10 cellular contexts compared by ENCODE assay signal in genomic region chr1:2278591-2279209, GRCh38. TPM values are rescaled to one million over a fixed set of nuclear protein-coding genes. Genes with fewer than 3 reads are reported as not detected.
DNase-seq lines count a peak whose midpoint lies in the region; ATAC-seq, FAIRE-seq and TF ChIP-seq lines count a peak whose summit lies in the region.
"Had no signal": no experiment of that assay in that cellular context is flagged by ENCODE, and none has a peak within 500 bp of the region (broad histone marks: within the 10 kb centered on the region; RNA-seq: fewer than 3 reads in every experiment).

No MANE protein-coding gene starts in this region.

- no peak overlapping the region for H2AFZ ChIP-seq in H1 (ENCODE audit: low read length)

- H3K18ac ChIP-seq in H1 (ENCODE audit: extremely low read depth, low read length) = peak overlapping the region; percentile 88

- peak overlapping the region; percentile 54 to 59 for H3K4me2 ChIP-seq in H1 (ENCODE audit: insufficient read depth in 1 of 2, low read depth in 2 of 2, low read length in 2 of 2)

- POLR2A ChIA-PET in RWPE1 (lab: Yijun Ruan, JAX; ENCODE audit: low non-redundant PET) = no interaction called here
- POLR2A ChIA-PET in H1 (lab: Charles Lee; ENCODE audit: partially characterized antibody) = interaction anchor here (0.6 to 0.9 kb wide), 2 partner anchors 23 to 50 kb away, joined by 3 read pairs; no protein-coding TSS in a partner anchor
- POLR2A ChIA-PET in naive thymus-derived CD4-positive, alpha-beta T cell (lab: Charles Lee) = interaction anchor here (0.8 kb wide), 1 partner anchor 345 kb away, joined by 3 read pairs; no protein-coding TSS in a partner anchor

- DNase-seq in RWPE1 (ENCODE audit: low spot score) = no peak
- no peak for DNase-seq in H1 (ENCODE audit: low read depth in 1 of 2, low spot score in 2 of 2)
- no peak for DNase-seq in naive thymus-derived CD4-positive, alpha-beta T cell
- no peak for DNase-seq in thyroid gland
- DNase-seq in LoVo (ENCODE audit: low spot score) = no peak
- DNase-seq: activated B cell treated with CpG ODN at 0.5 μM for 24 hours, NCI-H2171 had no signal

- H3K4me3 Mint-ChIP-seq in naive thymus-derived CD4-positive, alpha-beta T cell = peak overlapping the region in 3 of 10 donors; percentile 31 to 59 (median 44)
- H3K4me3 Mint-ChIP-seq: activated B cell treated with CpG ODN at 0.5 μM for 24 hours had no signal

- H2AK5ac ChIP-seq in H1 (ENCODE audit: low read depth, low read length) = peak overlapping the region; percentile 100; the same call in 1 of the 2 replicates

- peak overlapping the region; percentile 81; the same call in 1 of the 2 replicates for H2BK15ac ChIP-seq in H1 (ENCODE audit: low read length)

- H3K27me3 Mint-ChIP-seq in naive thymus-derived CD4-positive, alpha-beta T cell = no peaks in the 10 kb centered on the region
- H3K27me3 Mint-ChIP-seq: activated B cell treated with CpG ODN at 0.5 μM for 24 hours had no signal

- no peak for TF ChIP-seq EP300 in H1 (IDR thresholded peaks at IDR 0.05; ENCODE audit: borderline replicate concordance in 1 of 2, low read depth in 2 of 2, low read length in 2 of 2)

- no peak overlapping the region for H3K23ac ChIP-seq in H1 (ENCODE audit: insufficient read length)

- FAIRE-seq in H1 (lab: Jason Lieb, UNC) = no peak

- H4K20me1 ChIP-seq in H1 (replicated peaks in 1 of 2; ENCODE audit: control insufficient read depth in 1 of 2, insufficient read depth in 2 of 2, low read length in 2 of 2) = peaks cover 9 to 29% of the 10 kb centered on the region in 2 experiments

- CTCF ChIA-PET in RWPE1 (lab: Yijun Ruan, JAX) (interaction anchor here (0.6 kb wide), 1 partner anchor 37 kb away, joined by 4 read pairs; no protein-coding TSS in a partner anchor), H1 (lab: Charles Lee; ENCODE audit: partially characterized antibody) (interaction anchor here (0.6 to 1.1 kb wide), 3 partner anchors 12 to 793 kb away, joined by 3 to 4 read pairs (median 3); no protein-coding TSS in a partner anchor)
- CTCF ChIA-PET in naive thymus-derived CD4-positive, alpha-beta T cell (lab: Charles Lee) = interaction anchor here (1.0 kb wide), 1 partner anchor 19 kb away, joined by 4 read pairs; no protein-coding TSS in a partner anchor

- intact Hi-C loops in naive thymus-derived CD4-positive, alpha-beta T cell (cut with micrococcal nuclease) = no loop called here
- intact Hi-C loops in thyroid gland (cut with DNase I) = no loop called here

- 0 out of 2 replicates have a peak overlapping the region, but pooled peaks have one; percentile 32 for H2BK20ac ChIP-seq in H1 (ENCODE audit: low read length)

- peaks cover under 1 to 68% of the 10 kb centered on the region in 2 experiments; a peak in 3 of 4 replicates for H3K79me2 ChIP-seq in H1 (ENCODE audit: control insufficient read depth in 1 of 2, insufficient read depth in 2 of 2, low read length in 2 of 2)

- H3K79me1 ChIP-seq in H1 (ENCODE audit: low read depth, low read length) = peaks cover 28% of the 10 kb centered on the region

- ATAC-seq in naive thymus-derived CD4-positive, alpha-beta T cell = no peak
- ATAC-seq in GM21526 (IDR thresholded peaks at IDR 0.05; ENCODE audit: low FRiP score, unreplicated experiment) (no peak), HG03354 (IDR thresholded peaks at IDR 0.05; ENCODE audit: poor library complexity, severe bottlenecking, unreplicated experiment) (no peak)
- no peak for ATAC-seq in activated CD4-positive, CD25-positive, alpha-beta regulatory T cell treated with anti-CD3 and anti-CD28 coated beads, Interleukin-2, amount 50 U/mL, for 24 hours

- peak overlapping the region in 1 of 4 experiments; percentile 29; a peak in 2 of 8 replicates for H3K4me3 ChIP-seq in H1 (ENCODE audit: extremely low read depth in 1 of 4, insufficient read depth in 2 of 4, low read depth in 3 of 4, low read length in 4 of 4)
- no peak overlapping the region for H3K4me3 ChIP-seq in naive thymus-derived CD4-positive, alpha-beta T cell (ENCODE audit: low read length)
- no peak overlapping the region for H3K4me3 ChIP-seq in thyroid gland (replicated peaks in 1 of 3)

- peak overlapping the region; percentile 70 for H3K4ac ChIP-seq in H1 (replicated peaks; ENCODE audit: insufficient read length, low read depth, low read length)

- no peak overlapping the region for H4K5ac ChIP-seq in H1 (ENCODE audit: insufficient read length, low read depth, low read length)

- H3K4me1 ChIP-seq in H1 (replicated peaks in 1 of 4; ENCODE audit: control insufficient read depth in 3 of 4, insufficient read depth in 4 of 4, low read length in 3 of 4) = peaks cover 5 to 41% (median 30%) of the 10 kb centered on the region in 4 experiments
- peaks cover 6 to 48% of the 10 kb centered on the region in 2 donors for H3K4me1 ChIP-seq in naive thymus-derived CD4-positive, alpha-beta T cell (ENCODE audit: control insufficient read depth in 2 of 2, insufficient read depth in 2 of 2, low read length in 2 of 2)
- peaks cover 64 to 70% of the 10 kb centered on the region in 2 donors for H3K4me1 ChIP-seq in thyroid gland

- peak overlapping the region; percentile 90 for H4K91ac ChIP-seq in H1 (replicated peaks; ENCODE audit: insufficient read length, low read length)

- TF ChIP-seq CTCF in RWPE1 (conservative IDR thresholded peaks at IDR 0.05; ENCODE audit: low read depth) = no peak
- TF ChIP-seq CTCF in H1 (IDR thresholded peaks at IDR 0.05; ENCODE audit: control extremely low read depth in 1 of 3, insufficient read depth in 1 of 3, low read depth in 1 of 3, low read length in 3 of 3) = no peak
- TF ChIP-seq CTCF in thyroid gland (IDR thresholded peaks at IDR 0.05) = no peak

- WGBS in H1 (ENCODE audit: extremely low coverage in 1 of 2, insufficient coverage in 1 of 2, insufficient read length in 1 of 2, insufficient replicate concordance in 2 of 2, low coverage in 1 of 2, low lambda C conversion rate in 2 of 2, missing lambda C conversion rate in 1 of 2), 2 experiments = 51% methylated on average over 14 of the region's 16 CpGs; no CpG with 5 or more reads in 1 of the 2 experiments
- WGBS in thyroid gland, 2 donors = 70 to 75% methylated on average over 5 of the region's 16 CpGs

- H3K27ac ChIP-seq in RWPE1 (peak overlapping the region; percentile 82), H1 (ENCODE audit: low read depth, low read length) (peak overlapping the region; percentile 78), thyroid gland (peak overlapping the region; percentile 7 to 71 (median 60))
- H3K27ac ChIP-seq in naive thymus-derived CD4-positive, alpha-beta T cell (ENCODE audit: low read depth, low read length) = peak overlapping the region; percentile 44

- H2BK12ac ChIP-seq in H1 (ENCODE audit: low read depth, low read length) = peak overlapping the region; percentile 100; the same call in 1 of the 2 replicates

- H3K4me1 Mint-ChIP-seq in naive thymus-derived CD4-positive, alpha-beta T cell = peaks cover 14 to 68% (median 29%) of the 10 kb centered on the region in 7 donors

- peak overlapping the region; percentile 85; the same call in 1 of the 2 replicates for H4K8ac ChIP-seq in H1 (ENCODE audit: extremely low read depth, insufficient read depth, low read length)

- H3K27ac Mint-ChIP-seq in naive thymus-derived CD4-positive, alpha-beta T cell = peak overlapping the region in 7 of 9 donors; percentile 15 to 86 (median 72)
- H3K27ac Mint-ChIP-seq: activated B cell treated with CpG ODN at 0.5 μM for 24 hours had no signal

- no peaks in the 10 kb centered on the region for H3K23me2 ChIP-seq in H1 (ENCODE audit: low read depth, low read length)

- H3K9ac ChIP-seq in H1 (replicated peaks in 1 of 4; ENCODE audit: extremely low read depth in 1 of 4, low read depth in 3 of 4, low read length in 3 of 4) = peak overlapping the region in 1 of 4 experiments; percentile 45; a peak in 3 of 7 replicates

- H3K14ac ChIP-seq in H1 (ENCODE audit: insufficient read length) = no peak overlapping the region

- peak overlapping the region; percentile 94 for H2BK5ac ChIP-seq in H1 (ENCODE audit: low read depth, low read length)

- TF ChIP-seq RAD21 in H1 (IDR thresholded peaks at IDR 0.05 in 1 of 2, conservative IDR thresholded peaks at IDR 0.05 in 1 of 2; ENCODE audit: low read depth in 2 of 2, low read length in 2 of 2) = no peak

- TF ChIP-seq POLR2A in H1 (IDR thresholded peaks at IDR 0.05; ENCODE audit: control extremely low read depth in 1 of 2, low read depth in 2 of 2, low read length in 2 of 2) (peak in 1 of 2 experiments; percentile 54; a peak in 1 of 3 replicates), thyroid gland (IDR thresholded peaks at IDR 0.05) (no peak)

- peak overlapping the region; percentile 11 for H2BK120ac ChIP-seq in H1 (replicated peaks; ENCODE audit: low read depth, low read length)

- no peak overlapping the region for H3K56ac ChIP-seq in H1 (replicated peaks; ENCODE audit: insufficient read length, low read depth, low read length)

- H3K36me3 ChIP-seq in H1 (ENCODE audit: control insufficient read depth in 2 of 4, insufficient read depth in 4 of 4, low read length in 3 of 4) (peaks cover 0 to 3% (median 0%) of the 10 kb centered on the region in 4 experiments; a peak in 1 of 8 replicates), thyroid gland (no peaks in the 10 kb centered on the region)
- H3K36me3 ChIP-seq in naive thymus-derived CD4-positive, alpha-beta T cell (ENCODE audit: control insufficient read depth in 2 of 3, insufficient read depth in 3 of 3, low read length in 3 of 3) = peaks cover 0 to 19% (median 0%) of the 10 kb centered on the region in 3 experiments

- no peaks in the 10 kb centered on the region for H3K9me3 Mint-ChIP-seq in naive thymus-derived CD4-positive, alpha-beta T cell
- H3K9me3 Mint-ChIP-seq: activated B cell treated with CpG ODN at 0.5 μM for 24 hours had no signal

- H3K9me3 ChIP-seq in H1 (ENCODE audit: insufficient read depth in 2 of 2, low read depth in 1 of 2, low read length in 1 of 2) (no peaks in the 10 kb centered on the region), thyroid gland (no peaks in the 10 kb centered on the region)
- no peaks in the 10 kb centered on the region for H3K9me3 ChIP-seq in naive thymus-derived CD4-positive, alpha-beta T cell (ENCODE audit: control insufficient read depth in 2 of 3, low read length in 3 of 3)

- H3K36me3 Mint-ChIP-seq in naive thymus-derived CD4-positive, alpha-beta T cell = peaks cover 0 to 9% (median 6%) of the 10 kb centered on the region in 5 donors

- H3K27me3 ChIP-seq in H1 (replicated peaks in 1 of 4; ENCODE audit: control insufficient read depth in 3 of 4, extremely low read depth in 1 of 4, insufficient read depth in 3 of 4, low read length in 3 of 4) (no peaks in the 10 kb centered on the region), thyroid gland (no peaks in the 10 kb centered on the region)
- H3K27me3 ChIP-seq in naive thymus-derived CD4-positive, alpha-beta T cell (ENCODE audit: control insufficient read depth in 2 of 2, insufficient read depth in 2 of 2, low read length in 2 of 2) = no peaks in the 10 kb centered on the region

RNA-seq across cellular contexts. Expression of gene SKI, which starts 50.6 kb away (rescaled TPM):
- total RNA-seq in H1 (2021; fragmentation: NEBNext Ultra II Directional; extraction: Animal tissue kit (Norgen Biotek cat#: 25700)) = 80.2 and 87.6 TPM in 2 replicates
- polyA plus RNA-seq in H1 (2011; rRNA removed) = 8.3 and 14.5 TPM in 2 replicates
- polyA plus RNA-seq in H1 (2011; cell fraction: cytosol; rRNA removed) = 8.6 TPM
- 19.2 TPM for polyA plus RNA-seq in H1 (2011; cell fraction: nucleus; rRNA removed)
- polyA plus RNA-seq in H1 (2012, experiment 1 of 2) = 24.8 to 35.9 TPM (median 32.3 TPM) in 4 replicates
- polyA plus RNA-seq in H1 (2012, experiment 2 of 2) = 36.5 TPM
- 40.2 TPM for polyA plus RNA-seq in H1 (2013, experiment 1 of 2)
- 39.7 TPM for polyA plus RNA-seq in H1 (2013, experiment 2 of 2)
- polyA minus RNA-seq in H1 (2011; rRNA and poly(A)+ RNA removed) = 6.3 and 7.3 TPM in 2 replicates
- 30.0 TPM for polyA minus RNA-seq in H1 (2011; cell fraction: cytosol; rRNA and poly(A)+ RNA removed)
- 27.1 TPM for polyA minus RNA-seq in H1 (2011; cell fraction: nucleus; rRNA and poly(A)+ RNA removed)
- total RNA-seq in naive thymus-derived CD4-positive, alpha-beta T cell = 100 to 1,000 TPM in 2 of 5 experiments, 10 to 100 TPM in 3; 63.4 to 278 (median 97.9) TPM
- under 1 TPM; 0.61 to 0.92 TPM for polyA plus RNA-seq in naive thymus-derived CD4-positive, alpha-beta T cell
- total RNA-seq in thyroid gland = 10 to 100 TPM; 31.4 to 59.6 (median 39.9) TPM
